ENCODE assay signal across 21 cellular contexts in the genomic region with DNA sequence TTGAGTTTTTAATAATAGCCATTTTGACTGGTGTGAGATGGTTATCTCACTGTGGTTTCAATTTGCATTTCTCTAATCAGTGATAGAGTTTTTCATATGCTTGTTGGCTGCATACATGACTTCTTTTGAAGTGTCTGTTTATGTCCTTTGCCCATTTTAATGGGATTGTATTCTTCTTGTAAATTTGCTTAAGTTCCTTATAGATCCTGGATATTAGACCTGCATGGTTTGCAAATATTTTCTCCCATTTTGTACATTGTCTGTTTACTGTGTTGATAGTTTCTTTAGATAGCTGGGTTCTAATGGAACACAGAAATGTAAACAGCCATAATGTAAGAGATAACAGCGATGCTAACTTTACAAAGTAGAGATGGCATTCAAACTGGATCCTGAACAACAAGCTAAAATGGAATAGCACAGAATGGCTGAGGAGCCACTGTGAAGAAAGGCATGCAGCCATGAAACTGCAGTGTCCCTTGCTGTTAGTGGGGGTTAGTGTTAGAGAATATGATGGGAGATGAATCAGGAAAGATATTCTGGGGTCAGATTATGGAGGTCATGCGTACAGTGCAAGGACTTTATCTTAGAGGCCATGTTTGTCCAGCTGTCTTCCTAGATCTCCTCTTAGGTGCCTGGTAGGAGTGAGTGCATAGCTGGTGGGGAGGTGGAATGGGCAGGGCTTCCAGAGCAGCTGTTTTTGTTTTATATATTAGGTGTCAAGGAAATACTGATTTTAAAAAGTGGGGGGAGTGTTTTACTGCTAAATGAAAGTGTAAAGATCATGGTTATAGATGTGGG. TPM values are rescaled to one million over a fixed set of nuclear protein-coding genes. Genes with fewer than 3 reads are reported as not detected.
DNase-seq lines count a peak whose midpoint lies in the region; ATAC-seq and TF ChIP-seq lines count a peak whose summit lies in the region.
"Had no signal": no experiment of that assay in that cellular context is flagged by ENCODE, and none has a peak within 500 bp of the region (broad histone marks: within the 10 kb centered on the region; RNA-seq: fewer than 3 reads in every experiment).

No MANE protein-coding gene starts in this region.

- H3K4me1 ChIP-seq in CD4-positive, CD25-positive, alpha-beta regulatory T cell (ENCODE audit: control insufficient read depth, insufficient read depth, low read length, poor library complexity, severe bottlenecking) = peaks cover 7% of the 10 kb centered on the region
- H3K4me1 ChIP-seq in KMS-11 (ENCODE audit: low read depth, poor library complexity, severe bottlenecking) (peaks cover 35% of the 10 kb centered on the region), mesenchymal stem cell (ENCODE audit: control insufficient read depth, insufficient read depth, low read depth, low read length) (no peaks in the 10 kb centered on the region)

- peak overlapping the region in 2 of 3 donors; percentile 18 to 30 for H3K27ac Mint-ChIP-seq in CD4-positive, CD25-positive, alpha-beta regulatory T cell
- H3K27ac Mint-ChIP-seq in T-helper 2 cell treated with Interferon-gamma antibody and Interleukin-4, amounts not matched to agents 5 μg/mL and 100 μg/mL, for 36 hours = peak overlapping the region; percentile 19

- H3K23ac ChIP-seq in mesenchymal stem cell (ENCODE audit: low read length in 2 of 2) = no peak overlapping the region

- H3K9me3 Mint-ChIP-seq in CD4-positive, CD25-positive, alpha-beta regulatory T cell = no peaks in the 10 kb centered on the region
- H3K9me3 Mint-ChIP-seq in T-helper 2 cell treated with Interferon-gamma antibody and Interleukin-4, amounts not matched to agents 5 μg/mL and 100 μg/mL, for 36 hours = no peaks in the 10 kb centered on the region

- no peak for ATAC-seq in CD4-positive, CD25-positive, alpha-beta regulatory T cell (ENCODE audit: low read depth in 2 of 2)
- ATAC-seq: GM12878 had no signal

- no peak overlapping the region for H3K9ac ChIP-seq in KMS-11
- no peak overlapping the region for H3K9ac ChIP-seq in mesenchymal stem cell (ENCODE audit: low read length)

- peak overlapping the region in 1 of 4 donors; percentile 4 for H3K4me3 Mint-ChIP-seq in CD4-positive, CD25-positive, alpha-beta regulatory T cell
- H3K4me3 Mint-ChIP-seq in T-helper 2 cell treated with Interferon-gamma antibody and Interleukin-4, amounts not matched to agents 5 μg/mL and 100 μg/mL, for 36 hours = no peak overlapping the region

- no peak overlapping the region for H3K4ac ChIP-seq in mesenchymal stem cell (ENCODE audit: low read depth in 1 of 2, low read length in 2 of 2)

- H3K4me1 Mint-ChIP-seq in CD4-positive, CD25-positive, alpha-beta regulatory T cell = peaks cover 13 to 42% (median 25%) of the 10 kb centered on the region in 4 donors
- H3K4me1 Mint-ChIP-seq in T-helper 2 cell treated with Interferon-gamma antibody and Interleukin-4, amounts not matched to agents 5 μg/mL and 100 μg/mL, for 36 hours (ENCODE audit: low read depth) = peaks cover 33% of the 10 kb centered on the region

- no peak overlapping the region for H2BK120ac ChIP-seq in mesenchymal stem cell (ENCODE audit: low read depth, low read length)

- DNase-seq in CD4-positive, CD25-positive, alpha-beta regulatory T cell = no peak
- no peak for DNase-seq in T-helper 2 cell treated with Interferon-gamma antibody and Interleukin-4, amounts not matched to agents 5 μg/mL and 100 μg/mL, for 36 hours (ENCODE audit: low spot score)
- DNase-seq in mesenchymal stem cell (peak; percentile 24), NCI-H1092 treated with DMSO at 0.1 percent for 48 hours (lab: John Stamatoyannopoulos, UW) (no peak), HPDE6-E6E7 (ENCODE audit: extremely low spot score) (no peak), GM03348 (ENCODE audit: low spot score) (no peak)
- no peak for DNase-seq in activated effector memory CD4-positive, alpha-beta T cell treated with anti-CD3 and anti-CD28 coated beads, Interleukin-2, amount 50 U/mL, for 16 hours
- DNase-seq: BE2C, COR-L47, HCEC 1CT, NCI-H1105, NCI-H1930, NCI-H2171 treated with DMSO at 0.1 percent for 48 hours, NCI-H510A, SIG-M5, SW 1271 had no signal

- H2BK5ac ChIP-seq in mesenchymal stem cell (ENCODE audit: low read depth, low read length, poor library complexity, severe bottlenecking) = no peak overlapping the region

- H2BK15ac ChIP-seq in mesenchymal stem cell (ENCODE audit: low read depth, poor library complexity, severe bottlenecking) = no peak overlapping the region

- no peak overlapping the region for H2AK5ac ChIP-seq in mesenchymal stem cell (ENCODE audit: low read length, severe bottlenecking)

- no peaks in the 10 kb centered on the region for H3K27me3 ChIP-seq in CD4-positive, CD25-positive, alpha-beta regulatory T cell (ENCODE audit: control insufficient read depth, insufficient read depth, low read length)
- H3K27me3 ChIP-seq in KMS-11 (ENCODE audit: insufficient read depth, low read depth) = no peaks in the 10 kb centered on the region
- H3K27me3 ChIP-seq in mesenchymal stem cell (ENCODE audit: control insufficient read depth in 1 of 2, insufficient read depth in 1 of 2, low read length in 2 of 2) = no peaks in the 10 kb centered on the region
- H3K27me3 ChIP-seq: BE2C had no signal

- no peak for TF ChIP-seq CTCF in KMS-11 (conservative IDR thresholded peaks at IDR 0.05; ENCODE audit: low read depth, low read length)

- H3K79me2 ChIP-seq in KMS-11 (ENCODE audit: insufficient read depth, low read depth) = no peaks in the 10 kb centered on the region

- H3K36me3 Mint-ChIP-seq in CD4-positive, CD25-positive, alpha-beta regulatory T cell = peaks cover 51% of the 10 kb centered on the region
- peaks cover 42% of the 10 kb centered on the region for H3K36me3 Mint-ChIP-seq in T-helper 2 cell treated with Interferon-gamma antibody and Interleukin-4, amounts not matched to agents 5 μg/mL and 100 μg/mL, for 36 hours (ENCODE audit: low read depth)

- H3K4me2 ChIP-seq in KMS-11 (peak overlapping the region; percentile 3; the same call in 1 of the 2 replicates), mesenchymal stem cell (ENCODE audit: low read length, poor library complexity, severe bottlenecking) (no peak overlapping the region)

- no peaks in the 10 kb centered on the region for H4K20me1 ChIP-seq in KMS-11 (ENCODE audit: insufficient read depth)

- no peak overlapping the region for H3K18ac ChIP-seq in mesenchymal stem cell (ENCODE audit: low read depth in 1 of 2, low read length in 2 of 2)

- peaks cover 12% of the 10 kb centered on the region for H3K79me1 ChIP-seq in mesenchymal stem cell (replicated peaks; ENCODE audit: low read length, poor library complexity, severe bottlenecking)

- H2AFZ ChIP-seq in KMS-11 (ENCODE audit: low read depth) (no peak overlapping the region), mesenchymal stem cell (ENCODE audit: low read depth, low read length) (no peak overlapping the region)

- no peak overlapping the region for H3K4me3 ChIP-seq in CD4-positive, CD25-positive, alpha-beta regulatory T cell (ENCODE audit: low read depth, low read length)
- no peak overlapping the region for H3K4me3 ChIP-seq in KMS-11 (IDR thresholded peaks at IDR 0.05; ENCODE audit: insufficient read depth, low read depth, low read length)
- H3K4me3 ChIP-seq in mesenchymal stem cell (ENCODE audit: insufficient read depth in 1 of 2, low read depth in 1 of 2, low read length in 2 of 2) = no peak overlapping the region
- H3K4me3 ChIP-seq: GM12878 had no signal

- H3K9me3 ChIP-seq in CD4-positive, CD25-positive, alpha-beta regulatory T cell (ENCODE audit: control insufficient read depth in 2 of 2, low read length in 2 of 2) = no peaks in the 10 kb centered on the region
- no peaks in the 10 kb centered on the region for H3K9me3 ChIP-seq in mesenchymal stem cell (ENCODE audit: control insufficient read depth, low read length)
- H3K9me3 ChIP-seq: BE2C had no signal

- WGBS in mesenchymal stem cell = 79% methylated on average over 2 of the region's 2 CpGs

- H2BK12ac ChIP-seq in mesenchymal stem cell (ENCODE audit: low read length in 2 of 2) = no peak overlapping the region

- no peaks in the 10 kb centered on the region for H3K27me3 Mint-ChIP-seq in CD4-positive, CD25-positive, alpha-beta regulatory T cell
- no peaks in the 10 kb centered on the region for H3K27me3 Mint-ChIP-seq in T-helper 2 cell treated with Interferon-gamma antibody and Interleukin-4, amounts not matched to agents 5 μg/mL and 100 μg/mL, for 36 hours (ENCODE audit: low read depth)

- peaks cover 43% of the 10 kb centered on the region for H3K36me3 ChIP-seq in CD4-positive, CD25-positive, alpha-beta regulatory T cell (ENCODE audit: control insufficient read depth, insufficient read depth, low read length)
- H3K36me3 ChIP-seq in KMS-11 (ENCODE audit: insufficient read depth) (no peaks in the 10 kb centered on the region), mesenchymal stem cell (ENCODE audit: control insufficient read depth in 1 of 2, insufficient read depth in 2 of 2, low read depth in 1 of 2, low read length in 2 of 2) (peaks cover 22 to 88% of the 10 kb centered on the region in 2 experiments)

- no peak overlapping the region for H3K14ac ChIP-seq in mesenchymal stem cell (ENCODE audit: low read length in 2 of 2)

- H3K27ac ChIP-seq in CD4-positive, CD25-positive, alpha-beta regulatory T cell (ENCODE audit: insufficient read depth, low read length, poor library complexity, severe bottlenecking) = no peak overlapping the region
- H3K27ac ChIP-seq in KMS-11 = no peak overlapping the region
- H3K27ac ChIP-seq in mesenchymal stem cell (ENCODE audit: low read length, poor library complexity, severe bottlenecking) = no peak overlapping the region

- no peak overlapping the region for H4K91ac ChIP-seq in mesenchymal stem cell (ENCODE audit: low read length)

- H4K8ac ChIP-seq in mesenchymal stem cell (ENCODE audit: low read length) = no peak overlapping the region

RNA-seq across cellular contexts. Expression of a gene that starts 48.1 kb away (rescaled TPM):
- 16.1 TPM for total RNA-seq in CD4-positive, CD25-positive, alpha-beta regulatory T cell
- 10 to 100 TPM in 3 of 4 donors, 1 to 10 TPM in 1; 6.3 to 12.9 (median 11.9) TPM for polyA plus RNA-seq in CD4-positive, CD25-positive, alpha-beta regulatory T cell
- polyA plus RNA-seq in mesenchymal stem cell (2013, experiment 1 of 2) = 18.9 TPM
- 19.6 TPM for polyA plus RNA-seq in mesenchymal stem cell (2013, experiment 2 of 2)

RNA-seq across cellular contexts. Expression of a gene that starts 48.2 kb away (rescaled TPM):
- not detected for total RNA-seq in CD4-positive, CD25-positive, alpha-beta regulatory T cell
- polyA plus RNA-seq in CD4-positive, CD25-positive, alpha-beta regulatory T cell = under 1 TPM in 1 of 4 donors, not detected in 3; 0.16 TPM
- not detected for polyA plus RNA-seq in mesenchymal stem cell (2013, experiment 1 of 2)
- not detected for polyA plus RNA-seq in mesenchymal stem cell (2013, experiment 2 of 2)
- total RNA-seq: M059J, RPMI7951 had no signal
- polyA plus RNA-seq: AG04450 had no signal

RNA-seq across cellular contexts. Expression of a gene that starts 49.4 kb away (rescaled TPM):
- total RNA-seq in CD4-positive, CD25-positive, alpha-beta regulatory T cell = 89.0 TPM
- 10 to 100 TPM; 66.3 to 99.0 (median 83.8) TPM for polyA plus RNA-seq in CD4-positive, CD25-positive, alpha-beta regulatory T cell
- 59.7 TPM for polyA plus RNA-seq in mesenchymal stem cell (2013, experiment 1 of 2)
- polyA plus RNA-seq in mesenchymal stem cell (2013, experiment 2 of 2) = 61.8 TPM
